27 cellular contexts compared by ENCODE assay signal in genomic region chr16:88866151-88866920, GRCh38. TPM values are rescaled to one million over a fixed set of nuclear protein-coding genes. Genes with fewer than 3 reads are reported as not detected.
DNase-seq lines count a peak whose midpoint lies in the region; ATAC-seq and TF ChIP-seq lines count a peak whose summit lies in the region.
"Had no signal": no experiment of that assay in that cellular context is flagged by ENCODE, and none has a peak within 500 bp of the region (broad histone marks: within the 10 kb centered on the region; RNA-seq: fewer than 3 reads in every experiment).

Gene PABPN1L (minus strand): TSS chr16:88866660. CDS start chr16:88866606, 54 bp downstream.

- H3K36me3 ChIP-seq in BLaER1 (peaks cover 23% of the 10 kb centered on the region), body of pancreas (replicated peaks in 1 of 2; ENCODE audit: insufficient read depth in 1 of 2, low read depth in 2 of 2) (no peaks in the 10 kb centered on the region), upper lobe of right lung (peaks cover 20% of the 10 kb centered on the region)
- H3K36me3 ChIP-seq: ovary had no signal

- 50 to 67% methylated on average over 10 to 17 of the region's 20 CpGs for WGBS in body of pancreas, 2 donors

- peaks cover 29% of the 10 kb centered on the region for H4K20me1 ChIP-seq in BLaER1

- H3K4me1 ChIP-seq in BLaER1 (peaks cover 74% of the 10 kb centered on the region), body of pancreas (peaks cover 5% of the 10 kb centered on the region), upper lobe of right lung (peaks cover 4% of the 10 kb centered on the region)

- intact Hi-C loops in body of pancreas (cut with DNase I) (no loop called here), upper lobe of right lung (cut with DNase I) (no loop called here)

- H3K4me3 ChIP-seq in BLaER1 (no peak within 1 kb of the TSS), body of pancreas (no peak within 1 kb of the TSS), upper lobe of right lung (no peak within 1 kb of the TSS)
- H3K4me3 ChIP-seq: ovary, transverse colon had no signal

- peak within 1 kb of the TSS; percentile 65 for H3K4me2 ChIP-seq in BLaER1

- no peak for ATAC-seq in body of pancreas
- ATAC-seq in HG03460 (IDR thresholded peaks at IDR 0.05; ENCODE audit: unreplicated experiment), result no peak
- ATAC-seq in upper lobe of right lung, result no peak
- ATAC-seq: PC-3; stimulated activated effector memory CD8-positive, alpha-beta T cell treated with anti-CD3 and anti-CD28 coated beads, Interleukin-12 subunit alpha, Interleukin-12 subunit beta, amount 100 ng/mL, for 72 hours had no signal

- TF ChIP-seq POLR2A in body of pancreas (IDR thresholded peaks at IDR 0.05), result no peak

- H3K27me3 ChIP-seq in BLaER1, result peaks cover 29% of the 10 kb centered on the region
- H3K27me3 ChIP-seq in body of pancreas, result no peaks in the 10 kb centered on the region
- peaks cover 13% of the 10 kb centered on the region for H3K27me3 ChIP-seq in upper lobe of right lung
- H3K27me3 ChIP-seq: ovary had no signal

- no peak within 1 kb of the TSS for H3K27ac ChIP-seq in BLaER1
- H3K27ac ChIP-seq in body of pancreas, result no peak within 1 kb of the TSS
- no peak within 1 kb of the TSS for H3K27ac ChIP-seq in upper lobe of right lung
- H3K27ac ChIP-seq: HL-60, ovary, transverse colon had no signal

- no peak within 1 kb of the TSS for H3K9ac ChIP-seq in BLaER1

- H3K9me3 ChIP-seq in BLaER1, result no peaks in the 10 kb centered on the region
- no peaks in the 10 kb centered on the region for H3K9me3 ChIP-seq in body of pancreas
- no peaks in the 10 kb centered on the region for H3K9me3 ChIP-seq in upper lobe of right lung
- H3K9me3 ChIP-seq: ovary, transverse colon had no signal

- peak; percentile 2 for DNase-seq in DMS153 treated with DMSO at 0.1 percent for 48 hours (lab: John Stamatoyannopoulos, UW; ENCODE audit: unreplicated experiment)
- no peak for DNase-seq in DMS153 (lab: John Stamatoyannopoulos, UW)
- DNase-seq in NCI-H1092 (lab: John Stamatoyannopoulos, UW), result peak; percentile 15
- DNase-seq in body of pancreas, result peak in 3 of 4 donors; percentile 22 to 57 (median 53)
- DNase-seq in HuH-7 (ENCODE audit: low spot score), result no peak
- no peak for DNase-seq in upper lobe of right lung
- DNase-seq: 8988T; activated CD4-positive, alpha-beta T cell treated with anti-CD3 and anti-CD28 coated beads for 48 hours; activated CD8-positive, alpha-beta memory T cell treated with anti-CD3 and anti-CD28 coated beads for 24 hours; activated naive CD4-positive, alpha-beta T cell treated with anti-CD3 and anti-CD28 coated beads, Interleukin-2, amount 50 U/mL, for 16 hours; activated T-cell treated with anti-CD3 and anti-CD28 coated beads for 4 hours; endodermal cell; H7; Kasumi-1; MV-4-11; NCI-H2029; ovary; PC-3; Right ventricle myocardium superior; transverse colon had no signal

- TF ChIP-seq CTCF in body of pancreas (IDR thresholded peaks at IDR 0.05) (no peak), upper lobe of right lung (IDR thresholded peaks at IDR 0.05) (no peak)

RNA-seq across cellular contexts. Expression of gene PABPN1L, which starts in this region (rescaled TPM):
- not detected for total RNA-seq in body of pancreas
- total RNA-seq in upper lobe of right lung, result not detected
- total RNA-seq: activated T-helper 2 cell treated with anti-CD3 and anti-CD28 coated beads, Interferon-gamma antibody, Interleukin-2, Interleukin-4, amounts not matched to agents 10 μg/mL and 5 μg/mL and 100 μg/mL, durations not matched to agents 14 hours and 24 hours and 36 hours; endodermal cell; H7; NCI-H460; ovary; PC-3; Right ventricle myocardium superior; subcutaneous adipose tissue; transverse colon had no signal

Comparison
In these comparisons a context has a peak if more than half of its experiments do, and no peak if none do; other contexts are left out.
1. DNase-seq: peak in DMS153 treated with DMSO at 0.1 percent for 48 hours (single experiment) and NCI-H1092 (single experiment); none in DMS153 (single experiment), HuH-7 (single experiment) and upper lobe of right lung (single experiment).
2. Peak in DNase-seq in body of pancreas; RNA of the gene not detected or under 1 TPM.